30 cellular contexts compared by ENCODE assay signal in the genomic region with DNA sequence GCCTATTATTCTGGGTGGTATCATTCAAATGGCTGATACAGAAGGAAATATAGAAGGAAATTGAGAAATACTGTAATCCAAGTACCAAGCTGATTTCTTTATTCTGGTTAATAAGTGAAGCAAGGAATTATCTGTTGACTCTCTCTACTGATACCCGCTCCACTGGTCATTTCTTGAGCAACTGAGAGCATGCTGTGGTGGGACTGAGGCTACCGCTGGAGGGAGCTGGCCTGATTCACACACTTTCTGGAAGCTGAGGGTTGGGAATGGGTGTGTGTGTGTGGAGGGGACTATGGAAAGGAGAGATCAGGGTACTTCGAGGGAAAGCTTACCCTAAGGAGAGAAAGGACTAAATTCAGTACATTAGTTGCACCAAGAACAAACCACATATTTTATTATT.
A peak's percentile ranks its signal among the peaks of the same experiment; 100 is the strongest.
DNase-seq lines count a peak whose midpoint lies in the region; ATAC-seq and TF ChIP-seq lines count a peak whose summit lies in the region.
"Had no signal": no experiment of that assay in that cellular context is flagged by ENCODE, and none has a peak within 500 bp of the region (broad histone marks: within the 10 kb centered on the region; RNA-seq: fewer than 3 reads in every experiment).

No MANE protein-coding gene starts in this region.

- H4K20me1 ChIP-seq in hepatocyte (ENCODE audit: insufficient read depth, poor library complexity, severe bottlenecking), result no peaks in the 10 kb centered on the region

- H3K36me3 ChIP-seq in H7 (replicated peaks; ENCODE audit: control insufficient read depth, insufficient read depth, low read length), result no peaks in the 10 kb centered on the region
- H3K36me3 ChIP-seq in brain microvascular endothelial cell (replicated peaks), result no peaks in the 10 kb centered on the region
- no peaks in the 10 kb centered on the region for H3K36me3 ChIP-seq in aorta (ENCODE audit: control insufficient read depth in 1 of 2, insufficient read depth in 2 of 2, low read length in 1 of 2)
- H3K36me3 ChIP-seq in hepatocyte (replicated peaks; ENCODE audit: insufficient read depth, low read depth), result no peaks in the 10 kb centered on the region
- H3K36me3 ChIP-seq: BE2C, lower lobe of right lung, right lobe of liver, upper lobe of left lung had no signal

- H3K79me2 ChIP-seq in hepatocyte, result no peaks in the 10 kb centered on the region
- H3K79me2 ChIP-seq: parathyroid adenoma had no signal

- intact Hi-C loops in aorta (cut with DNase I), result no loop called here

- ATAC-seq in aorta (ENCODE audit: low FRiP score) (no peak), HG03571 (IDR thresholded peaks at IDR 0.05; ENCODE audit: unreplicated experiment) (no peak)
- ATAC-seq: lower lobe of right lung, mucosa of descending colon, right lobe of liver, Right ventricle myocardium inferior had no signal

- H3K9me2 ChIP-seq in hepatocyte (replicated peaks; ENCODE audit: insufficient read depth), result no peaks in the 10 kb centered on the region

- H3K27me3 ChIP-seq in H7 (ENCODE audit: control insufficient read depth, insufficient read depth, low read length), result no peaks in the 10 kb centered on the region
- no peaks in the 10 kb centered on the region for H3K27me3 ChIP-seq in brain microvascular endothelial cell (replicated peaks)
- H3K27me3 ChIP-seq in aorta (ENCODE audit: control insufficient read depth in 1 of 2, insufficient read depth in 2 of 2, low read length in 1 of 2), result no peaks in the 10 kb centered on the region
- no peaks in the 10 kb centered on the region for H3K27me3 ChIP-seq in hepatocyte
- H3K27me3 ChIP-seq: BE2C, right lobe of liver, upper lobe of left lung had no signal

- H3K27ac ChIP-seq in brain microvascular endothelial cell (no peak overlapping the region), aorta (ENCODE audit: low read depth in 1 of 2, low read length in 2 of 2) (no peak overlapping the region), hepatocyte (no peak overlapping the region)
- H3K27ac ChIP-seq: lower lobe of right lung, parathyroid adenoma, PC-9, right lobe of liver, upper lobe of left lung had no signal

- H3K4me1 ChIP-seq in aorta (ENCODE audit: control insufficient read depth in 1 of 2, insufficient read depth in 2 of 2, low read length in 2 of 2) (no peaks in the 10 kb centered on the region), hepatocyte (ENCODE audit: insufficient read depth) (no peaks in the 10 kb centered on the region)
- H3K4me1 ChIP-seq: BE2C, lower lobe of right lung, parathyroid adenoma had no signal

- WGBS in aorta, 2 donors, result 87 to 91% methylated on average over 3 of the region's 3 CpGs
- 84% methylated on average over 3 of the region's 3 CpGs for WGBS in hepatocyte (ENCODE audit: low lambda C conversion rate, missing lambda C conversion rate)

- no peaks in the 10 kb centered on the region for H3K9me3 ChIP-seq in aorta (ENCODE audit: control insufficient read depth, low read length)
- H3K9me3 ChIP-seq in hepatocyte (ENCODE audit: low read depth), result no peaks in the 10 kb centered on the region
- H3K9me3 ChIP-seq: BE2C, lower lobe of right lung, mucosa of descending colon, right lobe of liver, upper lobe of left lung had no signal

- no peak for DNase-seq in AG09309 (ENCODE audit: low read depth)
- DNase-seq in H7, result peak; percentile 31
- DNase-seq in brain microvascular endothelial cell, result no peak
- DNase-seq in iPS-NIHi7 (ENCODE audit: extremely low spot score), result peak; percentile 33
- DNase-seq in aorta, result no peak
- no peak for DNase-seq in G401 (ENCODE audit: low spot score)
- no peak for DNase-seq in hepatocyte (ENCODE audit: low spot score)
- DNase-seq: activated CD4-positive, alpha-beta T cell treated with anti-CD3 and anti-CD28 coated beads, Interleukin-2, amount 50 U/mL, for 1 hour; activated naive CD4-positive, alpha-beta T cell; activated T-cell treated with anti-CD3 and anti-CD28 coated beads, Interleukin-2, amount 50 U/mL, for 48 hours; BE2C; DND-41; glutamatergic neuron; kidney glomerular epithelial cell; lower lobe of right lung; mucosa of descending colon; NCI-H1092 treated with DMSO at 0.1 percent for 48 hours; NCI-H187; NCI-H2171 treated with DMSO at 0.1 percent for 48 hours; NCI-H524; NK-92 treated with Interleukin-12 subunit alpha and Interleukin-12 subunit beta, amount 100 ng/mL, for 24 hours; PC-9; right lobe of liver; stimulated activated CD4-positive, alpha-beta T cell treated with anti-CD3 and anti-CD28 coated beads, Interleukin-12 subunit alpha, Interleukin-12 subunit beta, amount 100 ng/mL, for 4 hours; stimulated activated CD4-positive, alpha-beta T cell treated with anti-CD3 and anti-CD28 coated beads, Interleukin-4, amount 100 ng/mL, for 1 hour; T1000; upper lobe of left lung had no signal

- TF ChIP-seq CTCF in AG09309 (IDR thresholded peaks at IDR 0.05; ENCODE audit: control insufficient read depth, insufficient read depth, low read depth, low read length, missing control alignments) (peak; percentile 21), brain microvascular endothelial cell (IDR thresholded peaks at IDR 0.05; ENCODE audit: low read depth, low read length, missing control alignments) (peak; percentile 38), hepatocyte (IDR thresholded peaks at IDR 0.05; ENCODE audit: poor library complexity) (no peak)

- H3K4me3 ChIP-seq in AG09309 (ENCODE audit: control insufficient read depth, low read depth, low read length) (no peak overlapping the region), H7 (ENCODE audit: insufficient read depth, low read depth, low read length) (no peak overlapping the region), brain microvascular endothelial cell (ENCODE audit: low read depth, low read length) (no peak overlapping the region), aorta (ENCODE audit: low read length in 2 of 2) (no peak overlapping the region), hepatocyte (no peak overlapping the region)
- H3K4me3 ChIP-seq: lower lobe of right lung, mucosa of descending colon, PC-9, right lobe of liver, upper lobe of left lung had no signal

- in situ Hi-C loops in brain microvascular endothelial cell (cut with HindIII; ENCODE audit: low pct_ligation_motif_present, low sequenced_read_pairs), result no loop called here
- in situ Hi-C loops in G401 (cut with HindIII; ENCODE audit: low sequenced_read_pairs), result no loop called here

- H3K4me2 ChIP-seq in hepatocyte, result no peak overlapping the region
- H3K4me2 ChIP-seq: PC-9 had no signal

- H2AFZ ChIP-seq in hepatocyte, result no peak overlapping the region
- H2AFZ ChIP-seq: parathyroid adenoma, PC-9 had no signal

Comparison
In these comparisons a context has a peak if more than half of its experiments do, and no peak if none do; other contexts are left out.
1. DNase-seq: peak in H7 (single experiment) and iPS-NIHi7 (single experiment); none in AG09309 (single experiment), brain microvascular endothelial cell (single experiment), aorta (0 of 2), G401 (single experiment) and hepatocyte (single experiment).